ENCODE assay signal across 30 cellular contexts in the genomic region with DNA sequence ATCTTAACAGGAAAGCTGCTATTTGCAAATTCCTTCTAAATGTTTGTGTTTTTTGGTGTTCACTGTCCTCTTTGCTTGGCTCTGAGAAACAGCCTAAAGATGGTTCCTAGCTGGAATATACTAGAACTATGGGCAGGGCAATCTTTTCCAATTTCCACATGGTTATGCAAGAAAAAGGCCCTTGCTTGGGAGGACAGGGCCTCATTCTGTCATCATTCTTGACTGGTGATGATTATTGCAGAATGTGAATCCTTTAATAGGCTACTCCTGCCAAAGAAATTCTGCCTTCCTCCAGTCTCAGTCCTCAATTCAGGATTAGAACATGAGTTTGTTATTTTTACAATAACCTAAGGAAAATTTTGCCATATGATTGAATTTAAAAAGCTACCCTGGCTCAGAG.
A peak's percentile ranks its signal among the peaks of the same experiment; 100 is the strongest.
DNase-seq lines count a peak whose midpoint lies in the region; ATAC-seq and TF ChIP-seq lines count a peak whose summit lies in the region.
"Had no signal": no experiment of that assay in that cellular context is flagged by ENCODE, and none has a peak within 500 bp of the region (broad histone marks: within the 10 kb centered on the region; RNA-seq: fewer than 3 reads in every experiment).

No MANE protein-coding gene starts in this region.

- no peaks in the 10 kb centered on the region for H3K9me3 Mint-ChIP-seq in brain
- no peaks in the 10 kb centered on the region for H3K9me3 Mint-ChIP-seq in CD8-positive, alpha-beta T cell
- H3K9me3 Mint-ChIP-seq: mesothelial cell of epicardium; stimulated activated naive CD8-positive, alpha-beta T cell treated with anti-CD3 and anti-CD28 coated beads, Interleukin-15, Interleukin-2, amounts not matched to agents 100 ng/mL and 50 ng/mL, for 24 hours had no signal

- H3K4me3 ChIP-seq in fibroblast of the aortic adventitia (ENCODE audit: low read depth, low read length) (no peak overlapping the region), SJCRH30 (no peak overlapping the region), Karpas-422 (ENCODE audit: low read length) (no peak overlapping the region)
- no peak overlapping the region for H3K4me3 ChIP-seq in CD8-positive, alpha-beta T cell (ENCODE audit: low read depth, low read length)
- H3K4me3 ChIP-seq: BLaER1 treated with 17β-estradiol and CSF1 and Interleukin-3, amounts not matched to agents 10 nM and 100 nM; right lobe of liver; SK-N-MC; tibial nerve had no signal

- no peaks in the 10 kb centered on the region for H3K27me3 ChIP-seq in SJCRH30
- H3K27me3 ChIP-seq in CD8-positive, alpha-beta T cell (ENCODE audit: insufficient read depth, low read length), result no peaks in the 10 kb centered on the region
- no peaks in the 10 kb centered on the region for H3K27me3 ChIP-seq in Karpas-422 (ENCODE audit: low read length)
- H3K27me3 ChIP-seq: BLaER1 treated with 17β-estradiol and CSF1 and Interleukin-3, amounts not matched to agents 10 nM and 100 nM; right lobe of liver; tibial nerve had no signal

- no peaks in the 10 kb centered on the region for H3K36me3 ChIP-seq in SJCRH30
- no peaks in the 10 kb centered on the region for H3K36me3 ChIP-seq in CD8-positive, alpha-beta T cell (ENCODE audit: insufficient read depth, low read length)
- no peaks in the 10 kb centered on the region for H3K36me3 ChIP-seq in Karpas-422 (ENCODE audit: insufficient read depth, low read length)
- H3K36me3 ChIP-seq: BLaER1 treated with 17β-estradiol and CSF1 and Interleukin-3, amounts not matched to agents 10 nM and 100 nM; right lobe of liver; tibial nerve had no signal

- H2AFZ ChIP-seq in Karpas-422 (ENCODE audit: low read length), result no peak overlapping the region

- H4K20me1 ChIP-seq in Karpas-422 (ENCODE audit: insufficient read depth, low read depth, low read length), result no peaks in the 10 kb centered on the region
- H4K20me1 ChIP-seq: BLaER1 treated with 17β-estradiol and CSF1 and Interleukin-3, amounts not matched to agents 10 nM and 100 nM had no signal

- H3K4me3 Mint-ChIP-seq in brain, result peak overlapping the region in 2 of 5 experiments; percentile 12 to 42
- H3K4me3 Mint-ChIP-seq in CD8-positive, alpha-beta T cell, result no peak overlapping the region
- H3K4me3 Mint-ChIP-seq: activated CD4-positive, alpha-beta T cell treated with anti-CD3 and anti-CD28 coated beads for 36 hours; activated T-cell treated with anti-CD3 and anti-CD28 coated beads, Interleukin-2, amount 50 U/mL, for 24 hours; immature natural killer cell; mesothelial cell of epicardium; naive thymus-derived CD4-positive, alpha-beta T cell; stimulated activated naive CD8-positive, alpha-beta T cell treated with anti-CD3 and anti-CD28 coated beads, Interleukin-15, Interleukin-2, amounts not matched to agents 100 ng/mL and 50 ng/mL, for 24 hours had no signal

- peaks cover 21% of the 10 kb centered on the region for H3K4me1 Mint-ChIP-seq in brain
- H3K4me1 Mint-ChIP-seq in CD8-positive, alpha-beta T cell (ENCODE audit: low read depth), result no peaks in the 10 kb centered on the region
- H3K4me1 Mint-ChIP-seq: activated CD4-positive, alpha-beta T cell treated with anti-CD3 and anti-CD28 coated beads for 36 hours; immature natural killer cell; naive thymus-derived CD4-positive, alpha-beta T cell had no signal

- H3K4me2 ChIP-seq in Karpas-422 (ENCODE audit: low read depth, low read length, poor library complexity, severe bottlenecking), result no peak overlapping the region
- H3K4me2 ChIP-seq: BLaER1 treated with 17β-estradiol and CSF1 and Interleukin-3, amounts not matched to agents 10 nM and 100 nM had no signal

- H3K36me3 Mint-ChIP-seq in brain, result no peaks in the 10 kb centered on the region
- no peaks in the 10 kb centered on the region for H3K36me3 Mint-ChIP-seq in CD8-positive, alpha-beta T cell
- H3K36me3 Mint-ChIP-seq: mesothelial cell of epicardium; naive thymus-derived CD4-positive, alpha-beta T cell had no signal

- peak overlapping the region in 3 of 5 experiments; percentile 26 to 66 (median 57) for H3K27ac Mint-ChIP-seq in brain
- no peak overlapping the region for H3K27ac Mint-ChIP-seq in CD8-positive, alpha-beta T cell
- H3K27ac Mint-ChIP-seq: activated CD4-positive, alpha-beta T cell treated with anti-CD3 and anti-CD28 coated beads for 36 hours; activated T-cell treated with anti-CD3 and anti-CD28 coated beads, Interleukin-2, amount 50 U/mL, for 24 hours; immature natural killer cell; mesothelial cell of epicardium; naive thymus-derived CD4-positive, alpha-beta T cell; stimulated activated naive CD8-positive, alpha-beta T cell treated with anti-CD3 and anti-CD28 coated beads, Interleukin-15, Interleukin-2, amounts not matched to agents 100 ng/mL and 50 ng/mL, for 24 hours had no signal

- no peaks in the 10 kb centered on the region for H3K27me3 Mint-ChIP-seq in brain
- no peaks in the 10 kb centered on the region for H3K27me3 Mint-ChIP-seq in CD8-positive, alpha-beta T cell (ENCODE audit: low read depth)
- H3K27me3 Mint-ChIP-seq: activated CD4-positive, alpha-beta T cell treated with anti-CD3 and anti-CD28 coated beads for 36 hours; activated T-cell treated with anti-CD3 and anti-CD28 coated beads, Interleukin-2, amount 50 U/mL, for 24 hours; naive thymus-derived CD4-positive, alpha-beta T cell; stimulated activated naive CD8-positive, alpha-beta T cell treated with anti-CD3 and anti-CD28 coated beads, Interleukin-15, Interleukin-2, amounts not matched to agents 100 ng/mL and 50 ng/mL, for 24 hours had no signal

- H3K9ac ChIP-seq in Karpas-422 (ENCODE audit: low read length), result no peak overlapping the region
- H3K9ac ChIP-seq: BLaER1 treated with 17β-estradiol and CSF1 and Interleukin-3, amounts not matched to agents 10 nM and 100 nM had no signal

- no peaks in the 10 kb centered on the region for H3K4me1 ChIP-seq in SJCRH30
- H3K4me1 ChIP-seq in CD8-positive, alpha-beta T cell (ENCODE audit: insufficient read depth, low read length), result no peaks in the 10 kb centered on the region
- no peaks in the 10 kb centered on the region for H3K4me1 ChIP-seq in Karpas-422 (ENCODE audit: low read length)
- H3K4me1 ChIP-seq: BLaER1 treated with 17β-estradiol and CSF1 and Interleukin-3, amounts not matched to agents 10 nM and 100 nM had no signal

- CTCF ChIA-PET in CD8-positive, alpha-beta T cell (lab: Charles Lee), result no interaction called here

- no peaks in the 10 kb centered on the region for H3K79me2 ChIP-seq in Karpas-422 (ENCODE audit: low read length)

- ATAC-seq in left cardiac atrium (peak; percentile 62 to 72), Right ventricle myocardium inferior (no peak), GM21515 (IDR thresholded peaks at IDR 0.05; ENCODE audit: unreplicated experiment) (no peak)
- no peak for ATAC-seq in CD8-positive, alpha-beta T cell
- ATAC-seq: activated CD4-positive, alpha-beta T cell treated with anti-CD3 and anti-CD28 coated beads for 36 hours; left lobe of liver; naive thymus-derived CD4-positive, alpha-beta T cell; right lobe of liver had no signal

- H3K9me2 ChIP-seq in Karpas-422 (replicated peaks; ENCODE audit: insufficient read depth, low read length), result no peaks in the 10 kb centered on the region

- DNase-seq in left cardiac atrium (no peak), Right ventricle myocardium inferior (ENCODE audit: missing footprints) (no peak), fibroblast of the aortic adventitia (ENCODE audit: low read depth) (peak; percentile 15), SJCRH30 (no peak), Karpas-422 (no peak)
- no peak for DNase-seq in CD8-positive, alpha-beta T cell
- DNase-seq: activated CD4-positive, alpha-beta T cell treated with anti-CD3 and anti-CD28 coated beads for 36 hours; activated CD8-positive, alpha-beta memory T cell treated with anti-CD3 and anti-CD28 coated beads for 24 hours; activated naive CD4-positive, alpha-beta T cell; activated T-cell treated with anti-CD3 and anti-CD28 coated beads, Interleukin-2, amount 50 U/mL, for 24 hours; amniotic stem cell; Caco-2; cortex of kidney; DND-41; HCEC 1CT; hippocampal formation; immature natural killer cell; MV-4-11; naive thymus-derived CD4-positive, alpha-beta T cell; NCI-H187; NCI-H524 treated with DMSO at 0.1 percent for 48 hours; right lobe of liver had no signal

- POLR2A ChIA-PET in CD8-positive, alpha-beta T cell (lab: Charles Lee), result no interaction called here

- intact Hi-C loops in left cardiac atrium (cut with DNase I), result no loop called here
- intact Hi-C loops in Right ventricle myocardium inferior (cut with DNase I), result no loop called here
- intact Hi-C loops in CD8-positive, alpha-beta T cell (cut with DNase I, micrococcal nuclease), result no loop called here

- H3K27ac ChIP-seq in SJCRH30 (no peak overlapping the region), Karpas-422 (ENCODE audit: low read length) (no peak overlapping the region)
- no peak overlapping the region for H3K27ac ChIP-seq in CD8-positive, alpha-beta T cell (ENCODE audit: low read depth, low read length)
- H3K27ac ChIP-seq: BLaER1 treated with 17β-estradiol and CSF1 and Interleukin-3, amounts not matched to agents 10 nM and 100 nM; right lobe of liver; SK-N-MC; tibial nerve had no signal

- TF ChIP-seq CTCF in brain (conservative IDR thresholded peaks at IDR 0.05) (no peak), fibroblast of the aortic adventitia (IDR thresholded peaks at IDR 0.05; ENCODE audit: insufficient read depth, low read length) (no peak)
- TF ChIP-seq CTCF in CD8-positive, alpha-beta T cell (IDR thresholded peaks at IDR 0.05), result no peak

- no peaks in the 10 kb centered on the region for H3K9me3 ChIP-seq in SJCRH30 (replicated peaks)
- H3K9me3 ChIP-seq in CD8-positive, alpha-beta T cell (ENCODE audit: low read length), result no peaks in the 10 kb centered on the region
- no peaks in the 10 kb centered on the region for H3K9me3 ChIP-seq in Karpas-422 (ENCODE audit: low read length)
- H3K9me3 ChIP-seq: BLaER1 treated with 17β-estradiol and CSF1 and Interleukin-3, amounts not matched to agents 10 nM and 100 nM; Caco-2; right lobe of liver; tibial nerve had no signal

Comparison
In these comparisons a context has a peak if more than half of its experiments do, and no peak if none do; other contexts are left out.
1. ATAC-seq: peak in left cardiac atrium (2 of 2); none in Right ventricle myocardium inferior (single experiment), GM21515 (single experiment) and CD8-positive, alpha-beta T cell (single experiment).